Comparison of ENCODE assay signal across 9 cellular contexts in the genomic region with DNA sequence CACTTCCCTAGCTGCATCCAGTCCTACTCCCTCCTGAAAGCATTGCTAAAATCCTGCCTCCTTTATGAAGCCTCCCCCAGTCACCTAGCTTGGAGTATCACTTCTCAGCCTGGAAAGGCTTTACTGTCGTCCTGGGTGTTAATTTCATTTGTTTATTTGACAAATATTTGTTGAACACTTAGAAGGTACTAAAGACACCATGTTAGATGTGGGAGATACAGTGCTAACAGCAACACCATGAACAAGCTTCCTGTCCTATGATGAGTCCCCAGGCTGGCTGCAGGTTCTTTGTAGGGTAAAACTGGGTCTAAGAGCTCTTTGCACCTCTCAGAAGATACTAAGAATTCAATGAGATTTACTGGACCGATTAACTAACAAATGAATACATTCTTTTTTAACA.
DNase-seq lines count a peak whose midpoint lies in the region; ATAC-seq, FAIRE-seq and TF ChIP-seq lines count a peak whose summit lies in the region.
"Had no signal": no experiment of that assay in that cellular context is flagged by ENCODE, and none has a peak within 500 bp of the region (broad histone marks: within the 10 kb centered on the region; RNA-seq: fewer than 3 reads in every experiment).

No MANE protein-coding gene starts in this region.

- 2% methylated on average over 2 of the region's 2 CpGs for WGBS in GM12878 (ENCODE audit: insufficient coverage, insufficient replicate concordance, low lambda C conversion rate, missing lambda C conversion rate)

- peak overlapping the region; percentile 83 for H2AFZ ChIP-seq in GM12878 (ENCODE audit: control insufficient read depth, low read depth, low read length)
- peak overlapping the region; percentile 41 for H2AFZ ChIP-seq in parathyroid adenoma

- intact Hi-C loops in GM12878 (cut with micrococcal nuclease; ENCODE audit: unreplicated experiment) (loop anchor here (2.0 kb wide), 2 partner anchors 46 to 54 kb away; no protein-coding TSS in a partner anchor), CD14-positive monocyte (cut with micrococcal nuclease) (no loop called here)
- intact Hi-C loops in activated CD4-positive, alpha-beta T cell treated with anti-CD3 and anti-CD28 coated beads for 36 hours (cut with DNase I, micrococcal nuclease): no loop called here

- no peaks in the 10 kb centered on the region for H3K36me3 Mint-ChIP-seq in activated CD4-positive, alpha-beta T cell treated with anti-CD3 and anti-CD28 coated beads for 36 hours (ENCODE audit: low read depth)
- H3K36me3 Mint-ChIP-seq in CD14-positive monocyte: no peaks in the 10 kb centered on the region

- H3K4me3 Mint-ChIP-seq in activated CD4-positive, alpha-beta T cell treated with anti-CD3 and anti-CD28 coated beads for 36 hours: no peak overlapping the region
- H3K4me3 Mint-ChIP-seq in CD14-positive monocyte: no peak overlapping the region

- no peaks in the 10 kb centered on the region for H3K27me3 Mint-ChIP-seq in activated CD4-positive, alpha-beta T cell treated with anti-CD3 and anti-CD28 coated beads for 36 hours
- H3K27me3 Mint-ChIP-seq in CD14-positive monocyte (ENCODE audit: low read depth in 3 of 3): peaks cover 0 to 3% (median 2%) of the 10 kb centered on the region in 3 donors

- no peaks in the 10 kb centered on the region for H4K20me1 ChIP-seq in GM12878 (ENCODE audit: control insufficient read depth, insufficient read depth)

- H3K27me3 ChIP-seq in GM12878 (replicated peaks in 1 of 2; ENCODE audit: control insufficient read depth in 2 of 2, insufficient read depth in 2 of 2, low read length in 1 of 2) (no peaks in the 10 kb centered on the region), parathyroid adenoma (ENCODE audit: control insufficient read depth, insufficient read depth, low read length) (no peaks in the 10 kb centered on the region)

- no TSS peak for BruUV-seq in GM12878 (replicated peaks; lab: Mats Ljungman, UMichigan)

- SMC1A ChIA-PET in GM12878 (lab: Charles Lee; ENCODE audit: uncharacterized antibody, unreplicated experiment): interaction anchor here (0.6 to 17.4 kb wide), 22 partner anchors 10 to 151 kb away, joined by 3 to 190 read pairs (median 8); no protein-coding TSS in a partner anchor

- H3K36me3 ChIP-seq in GM12878 (ENCODE audit: control insufficient read depth in 2 of 2, insufficient read depth in 2 of 2, low read length in 1 of 2) (no peaks in the 10 kb centered on the region), parathyroid adenoma (ENCODE audit: control insufficient read depth, insufficient read depth, low read length) (no peaks in the 10 kb centered on the region)

- TF ChIP-seq POLR2A in GM12878 (IDR thresholded peaks at IDR 0.05; ENCODE audit: low read depth, low read length): no peak

- TF ChIP-seq EP300 in GM12878 (IDR thresholded peaks at IDR 0.05; ENCODE audit: borderline replicate concordance in 1 of 2, control insufficient read depth in 1 of 2, low read depth in 2 of 2, low read length in 2 of 2): no peak

- H3K9ac ChIP-seq in GM12878 (ENCODE audit: control insufficient read depth, insufficient read depth, low read length) (no peak overlapping the region; the same call in 1 of the 2 replicates), parathyroid adenoma (no peak overlapping the region)

- peaks cover 36% of the 10 kb centered on the region for H3K4me1 Mint-ChIP-seq in activated CD4-positive, alpha-beta T cell treated with anti-CD3 and anti-CD28 coated beads for 36 hours
- H3K4me1 Mint-ChIP-seq in CD14-positive monocyte: peaks cover 21% of the 10 kb centered on the region

- no peak overlapping the region for H3K27ac Mint-ChIP-seq in activated CD4-positive, alpha-beta T cell treated with anti-CD3 and anti-CD28 coated beads for 36 hours
- peak overlapping the region in 1 of 7 donors; percentile 5 for H3K27ac Mint-ChIP-seq in CD14-positive monocyte

- no peak overlapping the region for H3K4me3 ChIP-seq in GM12878
- H3K4me3 ChIP-seq in parathyroid adenoma (ENCODE audit: low read depth, low read length): no peak overlapping the region

- H3K9me3 Mint-ChIP-seq in activated CD4-positive, alpha-beta T cell treated with anti-CD3 and anti-CD28 coated beads for 36 hours (ENCODE audit: low read depth): no peaks in the 10 kb centered on the region
- no peaks in the 10 kb centered on the region for H3K9me3 Mint-ChIP-seq in CD14-positive monocyte

- DNase-seq in GM18507 (ENCODE audit: extremely low spot score, insufficient read length, low read depth) (no peak), GM12878 (ENCODE audit: low read depth, low spot score) (no peak), CD14-positive monocyte (ENCODE audit: low spot score) (no peak), NCI-H1105 treated with DMSO at 0.1 percent for 48 hours (lab: John Stamatoyannopoulos, UW) (no peak)
- no peak for DNase-seq in activated CD4-positive, alpha-beta T cell treated with anti-CD3 and anti-CD28 coated beads for 36 hours
- DNase-seq: posterior cingulate gyrus had no signal

- peak; percentile 31 for FAIRE-seq in GM18507 (lab: Jason Lieb, UNC)
- peak; percentile 35 for FAIRE-seq in GM12878 (lab: Jason Lieb, UNC)

- H3K79me2 ChIP-seq in GM12878 (ENCODE audit: control insufficient read depth, insufficient read depth, low read length): no peaks in the 10 kb centered on the region
- no peaks in the 10 kb centered on the region for H3K79me2 ChIP-seq in parathyroid adenoma

- POLR2A ChIA-PET in GM12878 (lab: Charles Lee): interaction anchor here (0.7 to 2.2 kb wide), 10 partner anchors 9 to 67 kb away, joined by 3 to 11 read pairs (median 6); no protein-coding TSS in a partner anchor
- POLR2A ChIA-PET in activated CD4-positive, alpha-beta T cell treated with anti-CD3 and anti-CD28 coated beads for 36 hours (lab: Charles Lee): no interaction called here

- in situ Hi-C loops in GM12878 (cut with MboI): no loop called here

- TF ChIP-seq CTCF in GM12878 (IDR thresholded peaks at IDR 0.05 in 2 of 3, conservative IDR thresholded peaks at IDR 0.05 in 1 of 3; ENCODE audit: control insufficient read depth in 2 of 3, extremely low read depth in 1 of 3, insufficient read depth in 1 of 3, low read depth in 3 of 3, low read length in 3 of 3) (no peak), parathyroid adenoma (IDR thresholded peaks at IDR 0.05) (no peak), CD14-positive monocyte (IDR thresholded peaks at IDR 0.05) (no peak)

- H3K27ac ChIP-seq in GM12878 (ENCODE audit: control insufficient read depth, insufficient read depth) (peak overlapping the region; percentile 51), parathyroid adenoma (peak overlapping the region; percentile 53)

- ATAC-seq in HG03108 (IDR thresholded peaks at IDR 0.05; ENCODE audit: unreplicated experiment) (peak; percentile 19), GM12878 (peak; percentile 59), HG02798 (IDR thresholded peaks at IDR 0.05; ENCODE audit: poor library complexity, unreplicated experiment) (no peak)
- no peak for ATAC-seq in activated CD4-positive, alpha-beta T cell treated with anti-CD3 and anti-CD28 coated beads for 36 hours

- H3K4me2 ChIP-seq in GM12878 (ENCODE audit: control insufficient read depth, insufficient read depth) (0 out of 2 replicates have a peak overlapping the region, but pooled peaks have one; percentile 68), parathyroid adenoma (ENCODE audit: low read length) (peak overlapping the region; percentile 11)

- no peak for TF ChIP-seq RAD21 in GM12878 (IDR thresholded peaks at IDR 0.05; ENCODE audit: insufficient read depth, low read depth, low read length)

- H3K4me1 ChIP-seq in GM12878 (ENCODE audit: control insufficient read depth, insufficient read depth, low read length) (peaks cover 32% of the 10 kb centered on the region), parathyroid adenoma (no peaks in the 10 kb centered on the region)

- RAD21 ChIA-PET in GM12878 (lab: Charles Lee; ENCODE audit: unreplicated experiment): interaction anchor here (0.7 to 7.3 kb wide), 15 partner anchors 13 to 198 kb away, joined by 3 to 82 read pairs (median 5); no protein-coding TSS in a partner anchor

- no peaks in the 10 kb centered on the region; the same call in 2 of the 3 replicates for H3K9me3 ChIP-seq in GM12878 (replicated peaks; ENCODE audit: control insufficient read depth, insufficient read depth, low read length)
- H3K9me3 ChIP-seq in parathyroid adenoma (ENCODE audit: control insufficient read depth, low read length): no peaks in the 10 kb centered on the region

- CTCF ChIA-PET in GM12878 (lab: Yijun Ruan, JAX): interaction anchor here (0.6 to 2.7 kb wide), 10 partner anchors 10 to 148 kb away, joined by 3 to 15 read pairs (median 4); no protein-coding TSS in a partner anchor
- CTCF ChIA-PET in activated CD4-positive, alpha-beta T cell treated with anti-CD3 and anti-CD28 coated beads for 36 hours (lab: Charles Lee): interaction anchor here (0.7 to 1.7 kb wide), 2 partner anchors 68 to 254 kb away, joined by 5 to 7 read pairs; no protein-coding TSS in a partner anchor

TF ChIP-seq in GM12878, 131 proteins besides CTCF, POLR2A, EP300 and RAD21 (continues in another document):
- TF ChIP-seq, protein P1, sequence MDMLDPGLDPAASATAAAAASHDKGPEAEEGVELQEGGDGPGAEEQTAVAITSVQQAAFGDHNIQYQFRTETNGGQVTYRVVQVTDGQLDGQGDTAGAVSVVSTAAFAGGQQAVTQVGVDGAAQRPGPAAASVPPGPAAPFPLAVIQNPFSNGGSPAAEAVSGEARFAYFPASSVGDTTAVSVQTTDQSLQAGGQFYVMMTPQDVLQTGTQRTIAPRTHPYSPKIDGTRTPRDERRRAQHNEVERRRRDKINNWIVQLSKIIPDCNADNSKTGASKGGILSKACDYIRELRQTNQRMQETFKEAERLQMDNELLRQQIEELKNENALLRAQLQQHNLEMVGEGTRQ (IDR thresholded peaks at IDR 0.05; ENCODE audit: borderline replicate concordance, low read depth, low read length): no peak

Comparison
In these comparisons a context has a peak if more than half of its experiments do, and no peak if none do; other contexts are left out.
1. ATAC-seq: peak in HG03108 (single experiment) and GM12878 (single experiment); none in HG02798 (single experiment) and activated CD4-positive, alpha-beta T cell treated with anti-CD3 and anti-CD28 coated beads for 36 hours (single experiment).